1 cellular context compared by ENCODE assay signal in the genomic region with DNA sequence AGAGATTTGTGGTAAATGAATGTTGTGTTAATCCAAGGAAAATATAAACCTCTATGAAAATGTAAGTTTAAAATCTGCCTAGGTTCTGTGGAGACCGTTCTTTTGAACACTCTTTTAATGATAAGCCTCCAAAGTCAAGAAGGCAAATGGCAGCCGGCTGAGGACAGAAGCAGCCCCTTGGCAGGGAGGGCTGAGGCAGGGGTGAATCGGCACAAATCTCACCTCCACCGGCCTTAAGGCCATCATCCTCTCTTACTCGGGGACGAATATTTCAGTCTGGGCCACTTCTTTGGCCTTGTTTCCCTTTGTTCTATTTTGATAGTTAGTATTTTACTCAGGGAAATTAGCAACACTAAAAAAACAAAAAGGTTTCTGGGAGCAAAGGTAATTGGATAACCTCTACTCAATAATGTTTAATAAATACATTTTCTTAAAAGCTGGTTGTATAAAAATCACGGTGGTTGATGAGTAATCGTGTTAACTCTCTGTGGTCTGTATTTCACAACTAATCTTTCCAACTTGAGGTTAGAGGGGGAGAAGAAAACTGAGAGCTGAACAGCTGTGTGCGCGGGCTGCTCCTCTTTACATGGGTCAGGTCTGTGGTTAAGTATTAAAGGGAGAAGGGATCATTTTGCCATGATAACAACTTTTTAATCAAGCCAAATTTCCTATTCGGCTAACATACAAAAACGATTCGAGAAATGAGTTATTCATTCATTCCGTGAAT.
A peak's percentile ranks its signal among the peaks of the same experiment; 100 is the strongest.
TF ChIP-seq lines count a peak whose summit lies in the region.

No MANE protein-coding gene starts in this region.

TF ChIP-seq in GM12878, 131 proteins besides CTCF, POLR2A, EP300 and RAD21 (continued from another document):
- TF ChIP-seq, protein P1, sequence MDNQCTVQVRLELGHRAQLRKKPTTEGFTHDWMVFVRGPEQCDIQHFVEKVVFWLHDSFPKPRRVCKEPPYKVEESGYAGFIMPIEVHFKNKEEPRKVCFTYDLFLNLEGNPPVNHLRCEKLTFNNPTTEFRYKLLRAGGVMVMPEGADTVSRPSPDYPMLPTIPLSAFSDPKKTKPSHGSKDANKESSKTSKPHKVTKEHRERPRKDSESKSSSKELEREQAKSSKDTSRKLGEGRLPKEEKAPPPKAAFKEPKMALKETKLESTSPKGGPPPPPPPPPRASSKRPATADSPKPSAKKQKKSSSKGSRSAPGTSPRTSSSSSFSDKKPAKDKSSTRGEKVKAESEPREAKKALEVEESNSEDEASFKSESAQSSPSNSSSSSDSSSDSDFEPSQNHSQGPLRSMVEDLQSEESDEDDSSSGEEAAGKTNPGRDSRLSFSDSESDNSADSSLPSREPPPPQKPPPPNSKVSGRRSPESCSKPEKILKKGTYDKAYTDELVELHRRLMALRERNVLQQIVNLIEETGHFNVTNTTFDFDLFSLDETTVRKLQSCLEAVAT (IDR thresholded peaks at IDR 0.05): peak; percentile 58
- TF ChIP-seq RUNX3 (IDR thresholded peaks at IDR 0.05; ENCODE audit: low read length) (peak; percentile 99), CHD4 (IDR thresholded peaks at IDR 0.05) (no peak), ETV6 (conservative IDR thresholded peaks at IDR 0.05 in 1 of 2, IDR thresholded peaks at IDR 0.05 in 1 of 2; ENCODE audit: borderline replicate concordance in 1 of 2, low read depth in 1 of 2) (no peak), CBX3 (IDR thresholded peaks at IDR 0.05; ENCODE audit: borderline replicate concordance, low read depth) (no peak), NRF1 (conservative IDR thresholded peaks at IDR 0.05; ENCODE audit: low read depth, low read length) (no peak), RCOR1 (conservative IDR thresholded peaks at IDR 0.05; ENCODE audit: low read depth, low read length) (no peak), CHD2 (IDR thresholded peaks at IDR 0.05; ENCODE audit: borderline replicate concordance, low read depth, low read length) (no peak), PAX8 (IDR thresholded peaks at IDR 0.05) (no peak), JUND (IDR thresholded peaks at IDR 0.05; ENCODE audit: low read depth, low read length) (no peak), ESRRA (IDR thresholded peaks at IDR 0.05; ENCODE audit: low read length) (no peak), ZNF217 (IDR thresholded peaks at IDR 0.05) (no peak), NR2F1 (conservative IDR thresholded peaks at IDR 0.05) (peak; percentile 77), NR2C1 (IDR thresholded peaks at IDR 0.05) (no peak), SIX5 (IDR thresholded peaks at IDR 0.05; ENCODE audit: low read depth, low read length, severe bottlenecking) (no peak), POLR2AphosphoS5 (IDR thresholded peaks at IDR 0.05; ENCODE audit: low read length) (no peak), PBX3 (IDR thresholded peaks at IDR 0.05; ENCODE audit: insufficient replicate concordance, low read depth, low read length) (no peak)
- TF ChIP-seq, protein P2, sequence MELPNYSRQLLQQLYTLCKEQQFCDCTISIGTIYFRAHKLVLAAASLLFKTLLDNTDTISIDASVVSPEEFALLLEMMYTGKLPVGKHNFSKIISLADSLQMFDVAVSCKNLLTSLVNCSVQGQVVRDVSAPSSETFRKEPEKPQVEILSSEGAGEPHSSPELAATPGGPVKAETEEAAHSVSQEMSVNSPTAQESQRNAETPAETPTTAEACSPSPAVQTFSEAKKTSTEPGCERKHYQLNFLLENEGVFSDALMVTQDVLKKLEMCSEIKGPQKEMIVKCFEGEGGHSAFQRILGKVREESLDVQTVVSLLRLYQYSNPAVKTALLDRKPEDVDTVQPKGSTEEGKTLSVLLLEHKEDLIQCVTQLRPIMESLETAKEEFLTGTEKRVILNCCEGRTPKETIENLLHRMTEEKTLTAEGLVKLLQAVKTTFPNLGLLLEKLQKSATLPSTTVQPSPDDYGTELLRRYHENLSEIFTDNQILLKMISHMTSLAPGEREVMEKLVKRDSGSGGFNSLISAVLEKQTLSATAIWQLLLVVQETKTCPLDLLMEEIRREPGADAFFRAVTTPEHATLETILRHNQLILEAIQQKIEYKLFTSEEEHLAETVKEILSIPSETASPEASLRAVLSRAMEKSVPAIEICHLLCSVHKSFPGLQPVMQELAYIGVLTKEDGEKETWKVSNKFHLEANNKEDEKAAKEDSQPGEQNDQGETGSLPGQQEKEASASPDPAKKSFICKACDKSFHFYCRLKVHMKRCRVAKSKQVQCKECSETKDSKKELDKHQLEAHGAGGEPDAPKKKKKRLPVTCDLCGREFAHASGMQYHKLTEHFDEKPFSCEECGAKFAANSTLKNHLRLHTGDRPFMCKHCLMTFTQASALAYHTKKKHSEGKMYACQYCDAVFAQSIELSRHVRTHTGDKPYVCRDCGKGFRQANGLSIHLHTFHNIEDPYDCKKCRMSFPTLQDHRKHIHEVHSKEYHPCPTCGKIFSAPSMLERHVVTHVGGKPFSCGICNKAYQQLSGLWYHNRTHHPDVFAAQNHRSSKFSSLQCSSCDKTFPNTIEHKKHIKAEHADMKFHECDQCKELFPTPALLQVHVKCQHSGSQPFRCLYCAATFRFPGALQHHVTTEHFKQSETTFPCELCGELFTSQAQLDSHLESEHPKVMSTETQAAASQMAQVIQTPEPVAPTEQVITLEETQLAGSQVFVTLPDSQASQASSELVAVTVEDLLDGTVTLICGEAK (IDR thresholded peaks at IDR 0.05; ENCODE audit: borderline replicate concordance): no peak
